In the genomic region with DNA sequence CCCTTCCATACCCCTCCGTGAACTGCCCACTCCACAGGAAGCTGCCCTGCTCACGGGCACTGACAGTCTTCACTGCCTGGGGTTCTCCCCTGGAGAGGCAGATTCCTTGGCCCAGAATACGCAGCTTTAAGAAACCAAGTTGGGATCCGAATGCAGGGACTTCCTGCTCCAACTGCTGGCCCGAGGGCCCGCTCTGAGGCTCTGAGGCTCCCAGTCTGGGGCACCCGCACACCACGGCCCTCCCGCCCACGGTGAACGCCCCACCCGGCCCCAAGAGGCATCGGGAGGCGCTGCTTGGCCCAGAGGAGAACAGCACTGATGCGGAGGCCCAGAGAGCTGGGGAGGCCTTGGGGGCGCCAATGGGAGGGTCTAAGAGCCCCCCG, we compare ENCODE assay signal across 1 cellular context.
TF ChIP-seq lines count a peak whose summit lies in the region.

No MANE protein-coding gene starts in this region.

TF ChIP-seq in GM23338, 12 proteins besides CTCF, POLR2A, EP300 and RAD21 (continued from another document):
- TF ChIP-seq, protein P1, sequence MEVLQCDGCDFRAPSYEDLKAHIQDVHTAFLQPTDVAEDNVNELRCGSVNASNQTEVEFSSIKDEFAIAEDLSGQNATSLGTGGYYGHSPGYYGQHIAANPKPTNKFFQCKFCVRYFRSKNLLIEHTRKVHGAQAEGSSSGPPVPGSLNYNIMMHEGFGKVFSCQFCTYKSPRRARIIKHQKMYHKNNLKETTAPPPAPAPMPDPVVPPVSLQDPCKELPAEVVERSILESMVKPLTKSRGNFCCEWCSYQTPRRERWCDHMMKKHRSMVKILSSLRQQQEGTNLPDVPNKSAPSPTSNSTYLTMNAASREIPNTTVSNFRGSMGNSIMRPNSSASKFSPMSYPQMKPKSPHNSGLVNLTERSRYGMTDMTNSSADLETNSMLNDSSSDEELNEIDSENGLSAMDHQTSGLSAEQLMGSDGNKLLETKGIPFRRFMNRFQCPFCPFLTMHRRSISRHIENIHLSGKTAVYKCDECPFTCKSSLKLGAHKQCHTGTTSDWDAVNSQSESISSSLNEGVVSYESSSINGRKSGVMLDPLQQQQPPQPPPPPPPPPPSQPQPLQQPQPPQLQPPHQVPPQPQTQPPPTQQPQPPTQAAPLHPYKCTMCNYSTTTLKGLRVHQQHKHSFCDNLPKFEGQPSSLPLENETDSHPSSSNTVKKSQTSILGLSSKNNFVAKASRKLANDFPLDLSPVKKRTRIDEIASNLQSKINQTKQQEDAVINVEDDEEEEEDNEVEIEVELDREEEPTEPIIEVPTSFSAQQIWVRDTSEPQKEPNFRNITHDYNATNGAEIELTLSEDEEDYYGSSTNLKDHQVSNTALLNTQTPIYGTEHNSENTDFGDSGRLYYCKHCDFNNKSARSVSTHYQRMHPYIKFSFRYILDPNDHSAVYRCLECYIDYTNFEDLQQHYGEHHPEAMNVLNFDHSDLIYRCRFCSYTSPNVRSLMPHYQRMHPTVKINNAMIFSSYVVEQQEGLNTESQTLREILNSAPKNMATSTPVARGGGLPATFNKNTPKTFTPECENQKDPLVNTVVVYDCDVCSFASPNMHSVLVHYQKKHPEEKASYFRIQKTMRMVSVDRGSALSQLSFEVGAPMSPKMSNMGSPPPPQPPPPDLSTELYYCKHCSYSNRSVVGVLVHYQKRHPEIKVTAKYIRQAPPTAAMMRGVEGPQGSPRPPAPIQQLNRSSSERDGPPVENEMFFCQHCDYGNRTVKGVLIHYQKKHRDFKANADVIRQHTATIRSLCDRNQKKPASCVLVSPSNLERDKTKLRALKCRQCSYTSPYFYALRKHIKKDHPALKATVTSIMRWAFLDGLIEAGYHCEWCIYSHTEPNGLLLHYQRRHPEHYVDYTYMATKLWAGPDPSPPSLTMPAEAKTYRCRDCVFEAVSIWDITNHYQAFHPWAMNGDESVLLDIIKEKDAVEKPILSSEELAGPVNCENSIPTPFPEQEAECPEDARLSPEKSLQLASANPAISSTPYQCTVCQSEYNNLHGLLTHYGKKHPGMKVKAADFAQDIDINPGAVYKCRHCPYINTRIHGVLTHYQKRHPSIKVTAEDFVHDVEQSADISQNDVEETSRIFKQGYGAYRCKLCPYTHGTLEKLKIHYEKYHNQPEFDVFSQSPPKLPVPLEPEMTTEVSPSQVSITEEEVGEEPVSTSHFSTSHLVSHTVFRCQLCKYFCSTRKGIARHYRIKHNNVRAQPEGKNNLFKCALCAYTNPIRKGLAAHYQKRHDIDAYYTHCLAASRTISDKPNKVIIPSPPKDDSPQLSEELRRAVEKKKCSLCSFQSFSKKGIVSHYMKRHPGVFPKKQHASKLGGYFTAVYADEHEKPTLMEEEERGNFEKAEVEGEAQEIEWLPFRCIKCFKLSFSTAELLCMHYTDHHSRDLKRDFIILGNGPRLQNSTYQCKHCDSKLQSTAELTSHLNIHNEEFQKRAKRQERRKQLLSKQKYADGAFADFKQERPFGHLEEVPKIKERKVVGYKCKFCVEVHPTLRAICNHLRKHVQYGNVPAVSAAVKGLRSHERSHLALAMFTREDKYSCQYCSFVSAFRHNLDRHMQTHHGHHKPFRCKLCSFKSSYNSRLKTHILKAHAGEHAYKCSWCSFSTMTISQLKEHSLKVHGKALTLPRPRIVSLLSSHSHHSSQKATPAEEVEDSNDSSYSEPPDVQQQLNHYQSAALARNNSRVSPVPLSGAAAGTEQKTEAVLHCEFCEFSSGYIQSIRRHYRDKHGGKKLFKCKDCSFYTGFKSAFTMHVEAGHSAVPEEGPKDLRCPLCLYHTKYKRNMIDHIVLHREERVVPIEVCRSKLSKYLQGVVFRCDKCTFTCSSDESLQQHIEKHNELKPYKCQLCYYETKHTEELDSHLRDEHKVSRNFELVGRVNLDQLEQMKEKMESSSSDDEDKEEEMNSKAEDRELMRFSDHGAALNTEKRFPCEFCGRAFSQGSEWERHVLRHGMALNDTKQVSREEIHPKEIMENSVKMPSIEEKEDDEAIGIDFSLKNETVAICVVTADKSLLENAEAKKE (CRISPR knock-in tag; IDR thresholded peaks at IDR 0.05): no peak
- TF ChIP-seq ZNF114 (CRISPR knock-in tag; IDR thresholded peaks at IDR 0.05): no peak
- no peak for TF ChIP-seq POLR2AphosphoS5 (IDR thresholded peaks at IDR 0.05; ENCODE audit: low read depth)
- TF ChIP-seq, protein P2, sequence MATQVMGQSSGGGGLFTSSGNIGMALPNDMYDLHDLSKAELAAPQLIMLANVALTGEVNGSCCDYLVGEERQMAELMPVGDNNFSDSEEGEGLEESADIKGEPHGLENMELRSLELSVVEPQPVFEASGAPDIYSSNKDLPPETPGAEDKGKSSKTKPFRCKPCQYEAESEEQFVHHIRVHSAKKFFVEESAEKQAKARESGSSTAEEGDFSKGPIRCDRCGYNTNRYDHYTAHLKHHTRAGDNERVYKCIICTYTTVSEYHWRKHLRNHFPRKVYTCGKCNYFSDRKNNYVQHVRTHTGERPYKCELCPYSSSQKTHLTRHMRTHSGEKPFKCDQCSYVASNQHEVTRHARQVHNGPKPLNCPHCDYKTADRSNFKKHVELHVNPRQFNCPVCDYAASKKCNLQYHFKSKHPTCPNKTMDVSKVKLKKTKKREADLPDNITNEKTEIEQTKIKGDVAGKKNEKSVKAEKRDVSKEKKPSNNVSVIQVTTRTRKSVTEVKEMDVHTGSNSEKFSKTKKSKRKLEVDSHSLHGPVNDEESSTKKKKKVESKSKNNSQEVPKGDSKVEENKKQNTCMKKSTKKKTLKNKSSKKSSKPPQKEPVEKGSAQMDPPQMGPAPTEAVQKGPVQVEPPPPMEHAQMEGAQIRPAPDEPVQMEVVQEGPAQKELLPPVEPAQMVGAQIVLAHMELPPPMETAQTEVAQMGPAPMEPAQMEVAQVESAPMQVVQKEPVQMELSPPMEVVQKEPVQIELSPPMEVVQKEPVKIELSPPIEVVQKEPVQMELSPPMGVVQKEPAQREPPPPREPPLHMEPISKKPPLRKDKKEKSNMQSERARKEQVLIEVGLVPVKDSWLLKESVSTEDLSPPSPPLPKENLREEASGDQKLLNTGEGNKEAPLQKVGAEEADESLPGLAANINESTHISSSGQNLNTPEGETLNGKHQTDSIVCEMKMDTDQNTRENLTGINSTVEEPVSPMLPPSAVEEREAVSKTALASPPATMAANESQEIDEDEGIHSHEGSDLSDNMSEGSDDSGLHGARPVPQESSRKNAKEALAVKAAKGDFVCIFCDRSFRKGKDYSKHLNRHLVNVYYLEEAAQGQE (IDR thresholded peaks at IDR 0.05; ENCODE audit: unreplicated experiment): no peak
